ENCODE assay signal across 9 cellular contexts in genomic region chr20:38747495-38748096, GRCh38. TPM values are rescaled to one million over a fixed set of nuclear protein-coding genes. Genes with fewer than 3 reads are reported as not detected.
DNase-seq lines count a peak whose midpoint lies in the region; ATAC-seq and TF ChIP-seq lines count a peak whose summit lies in the region.
"Had no signal": no experiment of that assay in that cellular context is flagged by ENCODE, and none has a peak within 500 bp of the region (broad histone marks: within the 10 kb centered on the region; RNA-seq: fewer than 3 reads in every experiment).

No MANE protein-coding gene starts in this region.

- peaks cover 40% of the 10 kb centered on the region for H3K27me3 Mint-ChIP-seq in endodermal cell (ENCODE audit: insufficient read depth)

- peaks cover 2% of the 10 kb centered on the region for H3K27me3 ChIP-seq in endodermal cell (ENCODE audit: control insufficient read depth, insufficient read depth, low read length, poor library complexity, severe bottlenecking)

- ATAC-seq in HG03469 (IDR thresholded peaks at IDR 0.05; ENCODE audit: unreplicated experiment) (no peak), GM19452 (IDR thresholded peaks at IDR 0.05; ENCODE audit: unreplicated experiment) (no peak)

- no peaks in the 10 kb centered on the region for H3K9me3 Mint-ChIP-seq in endodermal cell

- 21 to 77% methylated on average over 6 to 39 of the region's 39 CpGs for WGBS in endodermal cell (ENCODE audit: insufficient coverage in 1 of 2, insufficient read length in 1 of 2), 2 experiments

- H3K36me3 ChIP-seq in endodermal cell (ENCODE audit: control insufficient read depth, insufficient read depth, low read length) = peaks cover 24% of the 10 kb centered on the region

- H3K9me3 ChIP-seq in endodermal cell (ENCODE audit: control insufficient read depth, low read length) = no peaks in the 10 kb centered on the region

- H3K4me3 ChIP-seq in GM08714 (ENCODE audit: low read length) = peak overlapping the region; percentile 18; the same call in 1 of the 2 replicates
- peak overlapping the region; percentile 91 for H3K4me3 ChIP-seq in endodermal cell (ENCODE audit: low read length)

- no peak overlapping the region for H3K27ac Mint-ChIP-seq in endodermal cell

- no peak overlapping the region for H3K9ac ChIP-seq in endodermal cell (ENCODE audit: extremely low read depth, low read length, poor library complexity, severe bottlenecking)

- H3K27ac ChIP-seq in endodermal cell (ENCODE audit: low read depth, low read length) = no peak overlapping the region

- TF ChIP-seq CTCF in endodermal cell (conservative IDR thresholded peaks at IDR 0.05) = no peak
- no peak for TF ChIP-seq CTCF in GM10266 (IDR thresholded peaks at IDR 0.05; ENCODE audit: control insufficient read depth, insufficient read depth, low read depth, missing control alignments)

- peaks cover 8% of the 10 kb centered on the region for H3K4me1 Mint-ChIP-seq in endodermal cell

- DNase-seq in NCI-H82 (lab: John Stamatoyannopoulos, UW) (peak; percentile 66), endodermal cell (no peak), pons (ENCODE audit: low spot score) (peak; percentile 37), GM10266 (ENCODE audit: extremely low spot score) (no peak), epidermal melanocyte (ENCODE audit: insufficient read length, low spot score) (no peak)

- peaks cover 3% of the 10 kb centered on the region for H3K4me1 ChIP-seq in endodermal cell (ENCODE audit: control insufficient read depth, insufficient read depth, low read length)

- H3K36me3 Mint-ChIP-seq in endodermal cell (ENCODE audit: low read depth) = peaks cover 10% of the 10 kb centered on the region

- peak overlapping the region; percentile 88 for H3K4me3 Mint-ChIP-seq in endodermal cell

RNA-seq across cellular contexts. Expression of gene ACTR5, which starts 0.7 kb away (rescaled TPM):
- total RNA-seq in endodermal cell = 10 to 100 TPM in 1 of 2 donors, 1 to 10 TPM in 1; 7.9 to 11.2 TPM
- 11.4 TPM for polyA plus RNA-seq in endodermal cell (2013, experiment 1 of 2)
- polyA plus RNA-seq in endodermal cell (2013, experiment 2 of 2) = 10.0 TPM

RNA-seq across cellular contexts. Expression of gene SLC32A1, which starts 23.3 kb away (rescaled TPM):
- total RNA-seq in endodermal cell = not detected
- 0.64 TPM for polyA plus RNA-seq in endodermal cell (2013, experiment 1 of 2)
- 0.37 TPM for polyA plus RNA-seq in endodermal cell (2013, experiment 2 of 2)
- total RNA-seq: SK-MEL-5 had no signal

RNA-seq across cellular contexts. Expression of gene PPP1R16B, which starts 57.9 kb away (rescaled TPM):
- 10 to 100 TPM in 1 of 2 donors, 1 to 10 TPM in 1; 6.7 to 15.3 TPM for total RNA-seq in endodermal cell
- 2.5 TPM for polyA plus RNA-seq in endodermal cell (2013, experiment 1 of 2)
- 2.3 TPM for polyA plus RNA-seq in endodermal cell (2013, experiment 2 of 2)

Comparison
In these comparisons a context has a peak if more than half of its experiments do, and no peak if none do; other contexts are left out.
1. DNase-seq: peak in NCI-H82 (single experiment) and pons (single experiment); none in endodermal cell (single experiment), GM10266 (single experiment) and epidermal melanocyte (single experiment).